In genomic region chr11:23494981-23495380, GRCh38 we compare ENCODE assay signal across 22 cellular contexts.
"Had no signal": no experiment of that assay in that cellular context is flagged by ENCODE, and none has a peak within 500 bp of the region (broad histone marks: within the 10 kb centered on the region; RNA-seq: fewer than 3 reads in every experiment).

No MANE protein-coding gene starts in this region.

- H3K4me3 Mint-ChIP-seq: IgD-negative memory B cell, T-cell had no signal

- H3K27ac Mint-ChIP-seq: IgD-negative memory B cell, T-cell had no signal

- H3K4me3 ChIP-seq: MG63 had no signal

- H3K36me3 Mint-ChIP-seq: IgD-negative memory B cell, T-cell had no signal

- H3K27me3 ChIP-seq: MG63 had no signal

- ATAC-seq: HepG2, Panc1, T-cell had no signal

- H3K9me3 ChIP-seq: MG63, SK-N-SH had no signal

- H3K36me3 ChIP-seq: MG63 had no signal

- DNase-seq: KBM-7, MG63, NCI-H1092, NCI-H1105 treated with DMSO at 0.1 percent for 48 hours, NCI-H1417 treated with DMSO at 0.1 percent for 48 hours, NCI-H146, NCI-H1694 treated with DMSO at 0.1 percent for 48 hours, NCI-H1930, NCI-H2081, NCI-H2107, NCI-H2227 treated with DMSO at 0.1 percent for 48 hours, NCI-H524, NCI-H69, NCI-H82, SHP77, SK-N-SH, SW 1271, T-cell had no signal

- H3K4me1 Mint-ChIP-seq: IgD-negative memory B cell, T-cell had no signal

- H3K4me2 ChIP-seq: SK-N-SH had no signal

- H3K27me3 Mint-ChIP-seq: IgD-negative memory B cell, T-cell had no signal

- H3K27ac ChIP-seq: RWPE1 had no signal

- H3K9ac ChIP-seq: SK-N-SH had no signal
